Comparison of ENCODE assay signal across 3 cellular contexts in the genomic region with DNA sequence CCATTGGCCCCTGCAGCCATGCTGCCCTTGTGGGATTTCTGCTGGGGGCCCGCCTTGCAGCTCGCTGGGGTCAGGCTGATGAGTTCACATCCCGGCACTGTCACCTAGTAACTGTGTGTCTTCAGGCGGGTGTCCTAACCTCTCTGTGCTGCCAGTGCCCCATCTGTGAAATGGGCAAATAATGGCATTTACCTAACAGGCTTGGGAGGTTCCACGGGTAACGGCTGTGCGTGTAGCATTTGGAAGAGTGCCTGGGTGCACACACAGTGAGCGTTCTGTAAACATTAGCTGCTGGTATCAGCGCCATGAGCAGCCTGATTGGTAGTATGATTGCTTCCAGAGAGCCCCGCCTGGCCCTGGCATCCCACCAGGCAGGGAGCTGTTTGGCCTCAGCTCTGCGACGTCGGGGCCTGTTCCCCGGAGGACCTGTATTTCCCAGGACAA.
TF ChIP-seq lines count a peak whose summit lies in the region.

No MANE protein-coding gene starts in this region.

TF ChIP-seq in SK-N-SH, 30 proteins besides CTCF, POLR2A, EP300 and RAD21:
- TF ChIP-seq, protein P1, sequence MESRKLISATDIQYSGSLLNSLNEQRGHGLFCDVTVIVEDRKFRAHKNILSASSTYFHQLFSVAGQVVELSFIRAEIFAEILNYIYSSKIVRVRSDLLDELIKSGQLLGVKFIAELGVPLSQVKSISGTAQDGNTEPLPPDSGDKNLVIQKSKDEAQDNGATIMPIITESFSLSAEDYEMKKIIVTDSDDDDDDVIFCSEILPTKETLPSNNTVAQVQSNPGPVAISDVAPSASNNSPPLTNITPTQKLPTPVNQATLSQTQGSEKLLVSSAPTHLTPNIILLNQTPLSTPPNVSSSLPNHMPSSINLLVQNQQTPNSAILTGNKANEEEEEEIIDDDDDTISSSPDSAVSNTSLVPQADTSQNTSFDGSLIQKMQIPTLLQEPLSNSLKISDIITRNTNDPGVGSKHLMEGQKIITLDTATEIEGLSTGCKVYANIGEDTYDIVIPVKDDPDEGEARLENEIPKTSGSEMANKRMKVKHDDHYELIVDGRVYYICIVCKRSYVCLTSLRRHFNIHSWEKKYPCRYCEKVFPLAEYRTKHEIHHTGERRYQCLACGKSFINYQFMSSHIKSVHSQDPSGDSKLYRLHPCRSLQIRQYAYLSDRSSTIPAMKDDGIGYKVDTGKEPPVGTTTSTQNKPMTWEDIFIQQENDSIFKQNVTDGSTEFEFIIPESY (IDR thresholded peaks at IDR 0.05; ENCODE audit: borderline replicate concordance, low read depth) = no peak
- TF ChIP-seq, protein P2, sequence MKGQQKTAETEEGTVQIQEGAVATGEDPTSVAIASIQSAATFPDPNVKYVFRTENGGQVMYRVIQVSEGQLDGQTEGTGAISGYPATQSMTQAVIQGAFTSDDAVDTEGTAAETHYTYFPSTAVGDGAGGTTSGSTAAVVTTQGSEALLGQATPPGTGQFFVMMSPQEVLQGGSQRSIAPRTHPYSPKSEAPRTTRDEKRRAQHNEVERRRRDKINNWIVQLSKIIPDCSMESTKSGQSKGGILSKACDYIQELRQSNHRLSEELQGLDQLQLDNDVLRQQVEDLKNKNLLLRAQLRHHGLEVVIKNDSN (IDR thresholded peaks at IDR 0.05; ENCODE audit: borderline replicate concordance, low read depth) = no peak
- TF ChIP-seq, protein P3, sequence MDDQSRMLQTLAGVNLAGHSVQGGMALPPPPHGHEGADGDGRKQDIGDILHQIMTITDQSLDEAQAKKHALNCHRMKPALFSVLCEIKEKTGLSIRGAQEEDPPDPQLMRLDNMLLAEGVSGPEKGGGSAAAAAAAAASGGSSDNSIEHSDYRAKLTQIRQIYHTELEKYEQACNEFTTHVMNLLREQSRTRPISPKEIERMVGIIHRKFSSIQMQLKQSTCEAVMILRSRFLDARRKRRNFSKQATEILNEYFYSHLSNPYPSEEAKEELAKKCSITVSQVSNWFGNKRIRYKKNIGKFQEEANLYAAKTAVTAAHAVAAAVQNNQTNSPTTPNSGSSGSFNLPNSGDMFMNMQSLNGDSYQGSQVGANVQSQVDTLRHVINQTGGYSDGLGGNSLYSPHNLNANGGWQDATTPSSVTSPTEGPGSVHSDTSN (IDR thresholded peaks at IDR 0.05) = no peak
- TF ChIP-seq TCF12 (IDR thresholded peaks at IDR 0.05) (no peak), FOXM1 (IDR thresholded peaks at IDR 0.05; ENCODE audit: low read depth) (no peak), EZH2phosphoT487 (IDR thresholded peaks at IDR 0.05; ENCODE audit: borderline replicate concordance, low read depth) (no peak), SIN3A (IDR thresholded peaks at IDR 0.05; ENCODE audit: borderline replicate concordance, low read depth, low read length) (no peak), CHD2 (IDR thresholded peaks at IDR 0.05; ENCODE audit: low read length, partially characterized antibody) (peak; percentile 19)

TF ChIP-seq in SK-N-SH treated with all-trans-retinoic acid at 6 μM for 48 hours, 23 proteins besides CTCF, POLR2A, EP300 and RAD21 (continued from another document and continues in another):
- TF ChIP-seq, protein P4, sequence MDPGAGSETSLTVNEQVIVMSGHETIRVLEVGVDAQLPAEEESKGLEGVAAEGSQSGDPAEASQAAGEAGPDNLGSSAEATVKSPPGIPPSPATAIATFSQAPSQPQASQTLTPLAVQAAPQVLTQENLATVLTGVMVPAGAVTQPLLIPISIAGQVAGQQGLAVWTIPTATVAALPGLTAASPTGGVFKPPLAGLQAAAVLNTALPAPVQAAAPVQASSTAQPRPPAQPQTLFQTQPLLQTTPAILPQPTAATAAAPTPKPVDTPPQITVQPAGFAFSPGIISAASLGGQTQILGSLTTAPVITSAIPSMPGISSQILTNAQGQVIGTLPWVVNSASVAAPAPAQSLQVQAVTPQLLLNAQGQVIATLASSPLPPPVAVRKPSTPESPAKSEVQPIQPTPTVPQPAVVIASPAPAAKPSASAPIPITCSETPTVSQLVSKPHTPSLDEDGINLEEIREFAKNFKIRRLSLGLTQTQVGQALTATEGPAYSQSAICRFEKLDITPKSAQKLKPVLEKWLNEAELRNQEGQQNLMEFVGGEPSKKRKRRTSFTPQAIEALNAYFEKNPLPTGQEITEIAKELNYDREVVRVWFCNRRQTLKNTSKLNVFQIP (CRISPR knock-in tag; IDR thresholded peaks at IDR 0.05; ENCODE audit: borderline replicate concordance, low read depth) = no peak
- no peak for TF ChIP-seq TOX (CRISPR knock-in tag; IDR thresholded peaks at IDR 0.05; ENCODE audit: borderline replicate concordance)
- no peak for TF ChIP-seq ESRRG (CRISPR knock-in tag; IDR thresholded peaks at IDR 0.05)
- no peak for TF ChIP-seq ZNF565 (CRISPR knock-in tag; conservative IDR thresholded peaks at IDR 0.05; ENCODE audit: low read depth)
- TF ChIP-seq, protein P5, sequence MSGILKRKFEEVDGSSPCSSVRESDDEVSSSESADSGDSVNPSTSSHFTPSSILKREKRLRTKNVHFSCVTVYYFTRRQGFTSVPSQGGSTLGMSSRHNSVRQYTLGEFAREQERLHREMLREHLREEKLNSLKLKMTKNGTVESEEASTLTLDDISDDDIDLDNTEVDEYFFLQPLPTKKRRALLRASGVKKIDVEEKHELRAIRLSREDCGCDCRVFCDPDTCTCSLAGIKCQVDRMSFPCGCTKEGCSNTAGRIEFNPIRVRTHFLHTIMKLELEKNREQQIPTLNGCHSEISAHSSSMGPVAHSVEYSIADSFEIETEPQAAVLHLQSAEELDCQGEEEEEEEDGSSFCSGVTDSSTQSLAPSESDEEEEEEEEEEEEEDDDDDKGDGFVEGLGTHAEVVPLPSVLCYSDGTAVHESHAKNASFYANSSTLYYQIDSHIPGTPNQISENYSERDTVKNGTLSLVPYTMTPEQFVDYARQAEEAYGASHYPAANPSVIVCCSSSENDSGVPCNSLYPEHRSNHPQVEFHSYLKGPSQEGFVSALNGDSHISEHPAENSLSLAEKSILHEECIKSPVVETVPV (CRISPR knock-in tag; IDR thresholded peaks at IDR 0.05) = no peak
- TF ChIP-seq CSDC2 (CRISPR knock-in tag; IDR thresholded peaks at IDR 0.05) = no peak
- TF ChIP-seq GLIS3 (CRISPR knock-in tag; IDR thresholded peaks at IDR 0.05) = no peak
- no peak for TF ChIP-seq ZNF8 (CRISPR knock-in tag; IDR thresholded peaks at IDR 0.05)
- no peak for TF ChIP-seq ZFP30 (CRISPR knock-in tag; IDR thresholded peaks at IDR 0.05)
- no peak for TF ChIP-seq ZNF70 (CRISPR knock-in tag; IDR thresholded peaks at IDR 0.05)
- TF ChIP-seq SNAI2 (CRISPR knock-in tag; IDR thresholded peaks at IDR 0.05) = no peak
- TF ChIP-seq, protein P6, sequence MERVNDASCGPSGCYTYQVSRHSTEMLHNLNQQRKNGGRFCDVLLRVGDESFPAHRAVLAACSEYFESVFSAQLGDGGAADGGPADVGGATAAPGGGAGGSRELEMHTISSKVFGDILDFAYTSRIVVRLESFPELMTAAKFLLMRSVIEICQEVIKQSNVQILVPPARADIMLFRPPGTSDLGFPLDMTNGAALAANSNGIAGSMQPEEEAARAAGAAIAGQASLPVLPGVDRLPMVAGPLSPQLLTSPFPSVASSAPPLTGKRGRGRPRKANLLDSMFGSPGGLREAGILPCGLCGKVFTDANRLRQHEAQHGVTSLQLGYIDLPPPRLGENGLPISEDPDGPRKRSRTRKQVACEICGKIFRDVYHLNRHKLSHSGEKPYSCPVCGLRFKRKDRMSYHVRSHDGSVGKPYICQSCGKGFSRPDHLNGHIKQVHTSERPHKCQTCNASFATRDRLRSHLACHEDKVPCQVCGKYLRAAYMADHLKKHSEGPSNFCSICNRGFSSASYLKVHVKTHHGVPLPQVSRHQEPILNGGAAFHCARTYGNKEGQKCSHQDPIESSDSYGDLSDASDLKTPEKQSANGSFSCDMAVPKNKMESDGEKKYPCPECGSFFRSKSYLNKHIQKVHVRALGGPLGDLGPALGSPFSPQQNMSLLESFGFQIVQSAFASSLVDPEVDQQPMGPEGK (CRISPR knock-in tag; IDR thresholded peaks at IDR 0.05; ENCODE audit: borderline replicate concordance) = no peak
- TF ChIP-seq OSR1 (CRISPR knock-in tag; IDR thresholded peaks at IDR 0.05) = no peak
- TF ChIP-seq ZC3H10 (CRISPR knock-in tag; IDR thresholded peaks at IDR 0.05) = no peak

TF ChIP-seq in GM23338, 12 proteins besides CTCF, POLR2A, EP300 and RAD21 (continued from another document):
- TF ChIP-seq, protein P7, sequence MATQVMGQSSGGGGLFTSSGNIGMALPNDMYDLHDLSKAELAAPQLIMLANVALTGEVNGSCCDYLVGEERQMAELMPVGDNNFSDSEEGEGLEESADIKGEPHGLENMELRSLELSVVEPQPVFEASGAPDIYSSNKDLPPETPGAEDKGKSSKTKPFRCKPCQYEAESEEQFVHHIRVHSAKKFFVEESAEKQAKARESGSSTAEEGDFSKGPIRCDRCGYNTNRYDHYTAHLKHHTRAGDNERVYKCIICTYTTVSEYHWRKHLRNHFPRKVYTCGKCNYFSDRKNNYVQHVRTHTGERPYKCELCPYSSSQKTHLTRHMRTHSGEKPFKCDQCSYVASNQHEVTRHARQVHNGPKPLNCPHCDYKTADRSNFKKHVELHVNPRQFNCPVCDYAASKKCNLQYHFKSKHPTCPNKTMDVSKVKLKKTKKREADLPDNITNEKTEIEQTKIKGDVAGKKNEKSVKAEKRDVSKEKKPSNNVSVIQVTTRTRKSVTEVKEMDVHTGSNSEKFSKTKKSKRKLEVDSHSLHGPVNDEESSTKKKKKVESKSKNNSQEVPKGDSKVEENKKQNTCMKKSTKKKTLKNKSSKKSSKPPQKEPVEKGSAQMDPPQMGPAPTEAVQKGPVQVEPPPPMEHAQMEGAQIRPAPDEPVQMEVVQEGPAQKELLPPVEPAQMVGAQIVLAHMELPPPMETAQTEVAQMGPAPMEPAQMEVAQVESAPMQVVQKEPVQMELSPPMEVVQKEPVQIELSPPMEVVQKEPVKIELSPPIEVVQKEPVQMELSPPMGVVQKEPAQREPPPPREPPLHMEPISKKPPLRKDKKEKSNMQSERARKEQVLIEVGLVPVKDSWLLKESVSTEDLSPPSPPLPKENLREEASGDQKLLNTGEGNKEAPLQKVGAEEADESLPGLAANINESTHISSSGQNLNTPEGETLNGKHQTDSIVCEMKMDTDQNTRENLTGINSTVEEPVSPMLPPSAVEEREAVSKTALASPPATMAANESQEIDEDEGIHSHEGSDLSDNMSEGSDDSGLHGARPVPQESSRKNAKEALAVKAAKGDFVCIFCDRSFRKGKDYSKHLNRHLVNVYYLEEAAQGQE (IDR thresholded peaks at IDR 0.05; ENCODE audit: unreplicated experiment) = no peak
- TF ChIP-seq NANOG (IDR thresholded peaks at IDR 0.05; ENCODE audit: borderline replicate concordance) (no peak), JUNB (IDR thresholded peaks at IDR 0.05; ENCODE audit: unreplicated experiment) (no peak), EZH2phosphoT487 (IDR thresholded peaks at IDR 0.05; ENCODE audit: unreplicated experiment) (no peak)
- TF ChIP-seq, protein P8, sequence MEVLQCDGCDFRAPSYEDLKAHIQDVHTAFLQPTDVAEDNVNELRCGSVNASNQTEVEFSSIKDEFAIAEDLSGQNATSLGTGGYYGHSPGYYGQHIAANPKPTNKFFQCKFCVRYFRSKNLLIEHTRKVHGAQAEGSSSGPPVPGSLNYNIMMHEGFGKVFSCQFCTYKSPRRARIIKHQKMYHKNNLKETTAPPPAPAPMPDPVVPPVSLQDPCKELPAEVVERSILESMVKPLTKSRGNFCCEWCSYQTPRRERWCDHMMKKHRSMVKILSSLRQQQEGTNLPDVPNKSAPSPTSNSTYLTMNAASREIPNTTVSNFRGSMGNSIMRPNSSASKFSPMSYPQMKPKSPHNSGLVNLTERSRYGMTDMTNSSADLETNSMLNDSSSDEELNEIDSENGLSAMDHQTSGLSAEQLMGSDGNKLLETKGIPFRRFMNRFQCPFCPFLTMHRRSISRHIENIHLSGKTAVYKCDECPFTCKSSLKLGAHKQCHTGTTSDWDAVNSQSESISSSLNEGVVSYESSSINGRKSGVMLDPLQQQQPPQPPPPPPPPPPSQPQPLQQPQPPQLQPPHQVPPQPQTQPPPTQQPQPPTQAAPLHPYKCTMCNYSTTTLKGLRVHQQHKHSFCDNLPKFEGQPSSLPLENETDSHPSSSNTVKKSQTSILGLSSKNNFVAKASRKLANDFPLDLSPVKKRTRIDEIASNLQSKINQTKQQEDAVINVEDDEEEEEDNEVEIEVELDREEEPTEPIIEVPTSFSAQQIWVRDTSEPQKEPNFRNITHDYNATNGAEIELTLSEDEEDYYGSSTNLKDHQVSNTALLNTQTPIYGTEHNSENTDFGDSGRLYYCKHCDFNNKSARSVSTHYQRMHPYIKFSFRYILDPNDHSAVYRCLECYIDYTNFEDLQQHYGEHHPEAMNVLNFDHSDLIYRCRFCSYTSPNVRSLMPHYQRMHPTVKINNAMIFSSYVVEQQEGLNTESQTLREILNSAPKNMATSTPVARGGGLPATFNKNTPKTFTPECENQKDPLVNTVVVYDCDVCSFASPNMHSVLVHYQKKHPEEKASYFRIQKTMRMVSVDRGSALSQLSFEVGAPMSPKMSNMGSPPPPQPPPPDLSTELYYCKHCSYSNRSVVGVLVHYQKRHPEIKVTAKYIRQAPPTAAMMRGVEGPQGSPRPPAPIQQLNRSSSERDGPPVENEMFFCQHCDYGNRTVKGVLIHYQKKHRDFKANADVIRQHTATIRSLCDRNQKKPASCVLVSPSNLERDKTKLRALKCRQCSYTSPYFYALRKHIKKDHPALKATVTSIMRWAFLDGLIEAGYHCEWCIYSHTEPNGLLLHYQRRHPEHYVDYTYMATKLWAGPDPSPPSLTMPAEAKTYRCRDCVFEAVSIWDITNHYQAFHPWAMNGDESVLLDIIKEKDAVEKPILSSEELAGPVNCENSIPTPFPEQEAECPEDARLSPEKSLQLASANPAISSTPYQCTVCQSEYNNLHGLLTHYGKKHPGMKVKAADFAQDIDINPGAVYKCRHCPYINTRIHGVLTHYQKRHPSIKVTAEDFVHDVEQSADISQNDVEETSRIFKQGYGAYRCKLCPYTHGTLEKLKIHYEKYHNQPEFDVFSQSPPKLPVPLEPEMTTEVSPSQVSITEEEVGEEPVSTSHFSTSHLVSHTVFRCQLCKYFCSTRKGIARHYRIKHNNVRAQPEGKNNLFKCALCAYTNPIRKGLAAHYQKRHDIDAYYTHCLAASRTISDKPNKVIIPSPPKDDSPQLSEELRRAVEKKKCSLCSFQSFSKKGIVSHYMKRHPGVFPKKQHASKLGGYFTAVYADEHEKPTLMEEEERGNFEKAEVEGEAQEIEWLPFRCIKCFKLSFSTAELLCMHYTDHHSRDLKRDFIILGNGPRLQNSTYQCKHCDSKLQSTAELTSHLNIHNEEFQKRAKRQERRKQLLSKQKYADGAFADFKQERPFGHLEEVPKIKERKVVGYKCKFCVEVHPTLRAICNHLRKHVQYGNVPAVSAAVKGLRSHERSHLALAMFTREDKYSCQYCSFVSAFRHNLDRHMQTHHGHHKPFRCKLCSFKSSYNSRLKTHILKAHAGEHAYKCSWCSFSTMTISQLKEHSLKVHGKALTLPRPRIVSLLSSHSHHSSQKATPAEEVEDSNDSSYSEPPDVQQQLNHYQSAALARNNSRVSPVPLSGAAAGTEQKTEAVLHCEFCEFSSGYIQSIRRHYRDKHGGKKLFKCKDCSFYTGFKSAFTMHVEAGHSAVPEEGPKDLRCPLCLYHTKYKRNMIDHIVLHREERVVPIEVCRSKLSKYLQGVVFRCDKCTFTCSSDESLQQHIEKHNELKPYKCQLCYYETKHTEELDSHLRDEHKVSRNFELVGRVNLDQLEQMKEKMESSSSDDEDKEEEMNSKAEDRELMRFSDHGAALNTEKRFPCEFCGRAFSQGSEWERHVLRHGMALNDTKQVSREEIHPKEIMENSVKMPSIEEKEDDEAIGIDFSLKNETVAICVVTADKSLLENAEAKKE (CRISPR knock-in tag; IDR thresholded peaks at IDR 0.05) = no peak
